ENCODE assay signal across 10 cellular contexts in genomic region chr14:33184587-33184986, GRCh38.
DNase-seq lines count a peak whose midpoint lies in the region; ATAC-seq, FAIRE-seq and TF ChIP-seq lines count a peak whose summit lies in the region.
"Had no signal": no experiment of that assay in that cellular context is flagged by ENCODE, and none has a peak within 500 bp of the region (broad histone marks: within the 10 kb centered on the region; RNA-seq: fewer than 3 reads in every experiment).

No MANE protein-coding gene starts in this region.

- peaks cover 10% of the 10 kb centered on the region for H3K4me1 ChIP-seq in Karpas-422 (ENCODE audit: low read length)
- no peaks in the 10 kb centered on the region for H3K4me1 ChIP-seq in kidney (ENCODE audit: control insufficient read depth in 1 of 2, insufficient read depth in 1 of 2, low read depth in 1 of 2, low read length in 2 of 2)

- no peaks in the 10 kb centered on the region for H3K9me3 ChIP-seq in Karpas-422 (ENCODE audit: low read length)
- no peaks in the 10 kb centered on the region for H3K9me3 ChIP-seq in kidney (ENCODE audit: control insufficient read depth in 1 of 2, low read length in 2 of 2)

- peak; percentile 52 for DNase-seq in Karpas-422
- DNase-seq in amniotic epithelial cell (ENCODE audit: low read depth), result peak; percentile 35
- DNase-seq in kidney glomerular epithelial cell (lab: John Stamatoyannopoulos, UW), result peak; percentile 1
- DNase-seq in stimulated activated CD4-positive, alpha-beta T cell treated with anti-CD3 and anti-CD28 coated beads, Interleukin-2, amount 100 ng/mL, for 48 hours, result no peak
- DNase-seq in hippocampal formation (lab: John Stamatoyannopoulos, UW), result no peak
- DNase-seq in kidney, result no peak
- DNase-seq: NCI-H446 treated with DMSO at 0.1 percent for 48 hours, occipital lobe had no signal

- no peaks in the 10 kb centered on the region for H3K27me3 ChIP-seq in Karpas-422 (ENCODE audit: low read length)

- peak; percentile 26; the same call in 1 of the 2 replicates for TF ChIP-seq CTCF in C4-2B (conservative IDR thresholded peaks at IDR 0.05)
- TF ChIP-seq CTCF in kidney (IDR thresholded peaks at IDR 0.05; ENCODE audit: borderline replicate concordance, extremely low read depth, insufficient read depth), result no peak

- H3K27ac ChIP-seq in C4-2B, result no peak overlapping the region
- no peak overlapping the region for H3K27ac ChIP-seq in Karpas-422 (ENCODE audit: low read length)
- no peak overlapping the region for H3K27ac ChIP-seq in kidney (ENCODE audit: low read depth in 2 of 2, low read length in 2 of 2)

- no peak for FAIRE-seq in kidney (lab: Jason Lieb, UNC)

- no peaks in the 10 kb centered on the region for H4K20me1 ChIP-seq in Karpas-422 (ENCODE audit: insufficient read depth, low read depth, low read length)

- no peaks in the 10 kb centered on the region for H3K9me2 ChIP-seq in Karpas-422 (replicated peaks; ENCODE audit: insufficient read depth, low read length)

- no peak overlapping the region for H3K4me2 ChIP-seq in Karpas-422 (ENCODE audit: low read depth, low read length, poor library complexity, severe bottlenecking)

- no peaks in the 10 kb centered on the region for H3K36me3 ChIP-seq in Karpas-422 (ENCODE audit: insufficient read depth, low read length)
- no peaks in the 10 kb centered on the region for H3K36me3 ChIP-seq in kidney (ENCODE audit: control insufficient read depth in 1 of 2, insufficient read depth in 2 of 2, low read length in 2 of 2)

- no peaks in the 10 kb centered on the region for H3K79me2 ChIP-seq in Karpas-422 (ENCODE audit: low read length)

- H2AFZ ChIP-seq in Karpas-422 (ENCODE audit: low read length), result no peak overlapping the region

- H3K9ac ChIP-seq in Karpas-422 (ENCODE audit: low read length) (no peak overlapping the region), kidney (ENCODE audit: low read length in 2 of 2) (no peak overlapping the region)

- no peak for ATAC-seq in HG03457 (IDR thresholded peaks at IDR 0.05; ENCODE audit: unreplicated experiment)

- intact Hi-C loops in kidney (cut with DNase I), result no loop called here

- H3K4me3 ChIP-seq in Karpas-422 (ENCODE audit: low read length), result no peak overlapping the region
- H3K4me3 ChIP-seq in kidney (ENCODE audit: low read length in 2 of 2), result no peak overlapping the region

Comparison
In these comparisons a context has a peak if more than half of its experiments do, and no peak if none do; other contexts are left out.
1. DNase-seq: peak in Karpas-422 (single experiment), amniotic epithelial cell (single experiment) and kidney glomerular epithelial cell (single experiment); none in stimulated activated CD4-positive, alpha-beta T cell treated with anti-CD3 and anti-CD28 coated beads, Interleukin-2, amount 100 ng/mL, for 48 hours (0 of 2), hippocampal formation (0 of 2) and kidney (single experiment).